In the genomic region with DNA sequence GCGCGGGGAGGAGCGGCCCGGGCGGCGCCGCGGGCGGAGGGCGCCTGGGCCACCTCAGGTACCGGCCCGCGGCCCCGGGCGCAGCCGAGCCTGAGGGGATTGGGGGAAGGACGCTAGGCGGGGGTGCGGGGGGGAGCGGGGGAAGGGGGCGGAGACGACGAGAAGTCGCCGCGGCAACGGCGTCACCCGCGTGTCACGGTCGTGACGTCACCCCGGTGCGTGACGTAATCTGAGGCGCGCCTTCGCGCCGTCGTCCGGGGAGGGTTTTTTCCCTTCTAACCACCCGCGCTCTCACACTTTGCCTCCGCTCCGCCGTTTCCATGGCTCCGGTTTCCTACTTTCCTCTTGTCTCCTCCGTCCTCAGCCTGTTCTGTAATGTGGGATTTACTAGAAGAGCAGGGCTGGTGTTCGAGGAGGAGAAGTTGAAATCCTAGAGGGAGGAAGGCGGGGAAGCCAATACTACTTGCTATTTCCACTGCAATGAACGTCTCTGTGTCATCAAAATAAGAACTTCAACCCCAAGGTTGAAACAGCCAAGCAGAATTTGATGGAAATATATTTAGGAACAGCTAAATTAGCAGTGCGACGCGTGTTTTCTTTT, we compare ENCODE assay signal across 1 cellular context.
A peak's percentile ranks its signal among the peaks of the same experiment; 100 is the strongest.
TF ChIP-seq lines count a peak whose summit lies in the region.

A gene (minus strand): TSS at position 109 of the 601 bp plus-strand sequence. CDS start 226 bp downstream, outside the sequence.

TF ChIP-seq in K562, 482 proteins besides CTCF, POLR2A, EP300 and RAD21 (continued from another document and continues in another):
- TF ChIP-seq, protein P1, sequence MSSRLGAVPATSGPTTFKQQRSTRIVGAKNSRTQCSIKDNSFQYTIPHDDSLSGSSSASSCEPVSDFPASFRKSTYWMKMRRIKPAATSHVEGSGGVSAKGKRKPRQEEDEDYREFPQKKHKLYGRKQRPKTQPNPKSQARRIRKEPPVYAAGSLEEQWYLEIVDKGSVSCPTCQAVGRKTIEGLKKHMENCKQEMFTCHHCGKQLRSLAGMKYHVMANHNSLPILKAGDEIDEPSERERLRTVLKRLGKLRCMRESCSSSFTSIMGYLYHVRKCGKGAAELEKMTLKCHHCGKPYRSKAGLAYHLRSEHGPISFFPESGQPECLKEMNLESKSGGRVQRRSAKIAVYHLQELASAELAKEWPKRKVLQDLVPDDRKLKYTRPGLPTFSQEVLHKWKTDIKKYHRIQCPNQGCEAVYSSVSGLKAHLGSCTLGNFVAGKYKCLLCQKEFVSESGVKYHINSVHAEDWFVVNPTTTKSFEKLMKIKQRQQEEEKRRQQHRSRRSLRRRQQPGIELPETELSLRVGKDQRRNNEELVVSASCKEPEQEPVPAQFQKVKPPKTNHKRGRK (tag; IDR thresholded peaks at IDR 0.05) = no peak
- TF ChIP-seq ZNF551 (CRISPR knock-in tag; IDR thresholded peaks at IDR 0.05) (no peak), NCOA1 (IDR thresholded peaks at IDR 0.05; ENCODE audit: low read depth) (peak; percentile 98), NCOA4 (IDR thresholded peaks at IDR 0.05; ENCODE audit: partially characterized antibody) (no peak), ZBTB7A (IDR thresholded peaks at IDR 0.05; ENCODE audit: borderline replicate concordance, control insufficient read depth, low read depth, low read length) (no peak; the same call in 1 of the 2 replicates), ZBTB17 (CRISPR knock-in tag; IDR thresholded peaks at IDR 0.05) (peak; percentile 41; the same call in 1 of the 2 replicates), ZNF197 (CRISPR knock-in tag; IDR thresholded peaks at IDR 0.05; ENCODE audit: low read depth) (peak; percentile 63; the same call in 1 of the 2 replicates), SP1 (CRISPR knock-in tag; IDR thresholded peaks at IDR 0.05) (peak; percentile 84), DNMT1 (IDR thresholded peaks at IDR 0.05) (peak; percentile 78; the same call in 1 of the 2 replicates), XRCC4 (IDR thresholded peaks at IDR 0.05; ENCODE audit: extremely low read depth, insufficient read depth, insufficient read length) (no peak), FIP1L1 (IDR thresholded peaks at IDR 0.05; ENCODE audit: low read depth, low read length, poor library complexity, severe bottlenecking) (no peak), TSC22D4 (tag; IDR thresholded peaks at IDR 0.05) (no peak), FOSL1 (tag; conservative IDR thresholded peaks at IDR 0.05) (peak; percentile 80), OTX1 (CRISPR knock-in tag; IDR thresholded peaks at IDR 0.05) (peak; percentile 73), ZSCAN32 (CRISPR knock-in tag; IDR thresholded peaks at IDR 0.05) (no peak), GABPB2 (CRISPR knock-in tag; conservative IDR thresholded peaks at IDR 0.05) (no peak; the same call in 1 of the 2 replicates), SREBF2 (CRISPR knock-in tag; IDR thresholded peaks at IDR 0.05) (0 out of 2 replicates have a peak, but pooled peaks have one; percentile 59), ZNF121 (CRISPR knock-in tag; conservative IDR thresholded peaks at IDR 0.05) (no peak), KLF16 (IDR thresholded peaks at IDR 0.05) (no peak), ZNF232 (CRISPR knock-in tag; IDR thresholded peaks at IDR 0.05) (0 out of 2 replicates have a peak, but pooled peaks have one; percentile 42), ZSCAN29 (IDR thresholded peaks at IDR 0.05) (no peak), ZNF830 (CRISPR knock-in tag; IDR thresholded peaks at IDR 0.05) (no peak), SLC30A9 (CRISPR knock-in tag; IDR thresholded peaks at IDR 0.05) (no peak), CBX5 (IDR thresholded peaks at IDR 0.05; ENCODE audit: borderline replicate concordance, low read depth) (peak; percentile 46; the same call in 1 of the 2 replicates), CAMTA2 (CRISPR knock-in tag; conservative IDR thresholded peaks at IDR 0.05) (0 out of 2 replicates have a peak, but pooled peaks have one; percentile 9), CEBPG (CRISPR knock-in tag; IDR thresholded peaks at IDR 0.05) (peak; percentile 78; the same call in 1 of the 2 replicates), CEBPG (tag; conservative IDR thresholded peaks at IDR 0.05 in 1 of 2, IDR thresholded peaks at IDR 0.05 in 1 of 2) (peak; percentile 89 to 91), SPI1 (IDR thresholded peaks at IDR 0.05; ENCODE audit: borderline replicate concordance, low read depth, low read length) (no peak), TBL1XR1 (IDR thresholded peaks at IDR 0.05; ENCODE audit: low read length in 2 of 2) (peak; percentile 23 to 100; a peak in 2 of 4 replicates), ARNT (IDR thresholded peaks at IDR 0.05) (peak; percentile 67 to 76; a peak in 3 of 4 replicates), NUFIP1 (IDR thresholded peaks at IDR 0.05; ENCODE audit: partially characterized antibody) (no peak), NFE2L1 (tag; IDR thresholded peaks at IDR 0.05; ENCODE audit: borderline replicate concordance, low read depth) (no peak), XRCC5 (IDR thresholded peaks at IDR 0.05; ENCODE audit: low read depth, low read length) (no peak)
- TF ChIP-seq, protein P2, sequence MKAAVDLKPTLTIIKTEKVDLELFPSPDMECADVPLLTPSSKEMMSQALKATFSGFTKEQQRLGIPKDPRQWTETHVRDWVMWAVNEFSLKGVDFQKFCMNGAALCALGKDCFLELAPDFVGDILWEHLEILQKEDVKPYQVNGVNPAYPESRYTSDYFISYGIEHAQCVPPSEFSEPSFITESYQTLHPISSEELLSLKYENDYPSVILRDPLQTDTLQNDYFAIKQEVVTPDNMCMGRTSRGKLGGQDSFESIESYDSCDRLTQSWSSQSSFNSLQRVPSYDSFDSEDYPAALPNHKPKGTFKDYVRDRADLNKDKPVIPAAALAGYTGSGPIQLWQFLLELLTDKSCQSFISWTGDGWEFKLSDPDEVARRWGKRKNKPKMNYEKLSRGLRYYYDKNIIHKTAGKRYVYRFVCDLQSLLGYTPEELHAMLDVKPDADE (conservative IDR thresholded peaks at IDR 0.05; ENCODE audit: control insufficient read depth, low read depth, low read length) = peak; percentile 38; the same call in 1 of the 2 replicates
- TF ChIP-seq, protein P3, sequence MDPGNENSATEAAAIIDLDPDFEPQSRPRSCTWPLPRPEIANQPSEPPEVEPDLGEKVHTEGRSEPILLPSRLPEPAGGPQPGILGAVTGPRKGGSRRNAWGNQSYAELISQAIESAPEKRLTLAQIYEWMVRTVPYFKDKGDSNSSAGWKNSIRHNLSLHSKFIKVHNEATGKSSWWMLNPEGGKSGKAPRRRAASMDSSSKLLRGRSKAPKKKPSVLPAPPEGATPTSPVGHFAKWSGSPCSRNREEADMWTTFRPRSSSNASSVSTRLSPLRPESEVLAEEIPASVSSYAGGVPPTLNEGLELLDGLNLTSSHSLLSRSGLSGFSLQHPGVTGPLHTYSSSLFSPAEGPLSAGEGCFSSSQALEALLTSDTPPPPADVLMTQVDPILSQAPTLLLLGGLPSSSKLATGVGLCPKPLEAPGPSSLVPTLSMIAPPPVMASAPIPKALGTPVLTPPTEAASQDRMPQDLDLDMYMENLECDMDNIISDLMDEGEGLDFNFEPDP (CRISPR knock-in tag; IDR thresholded peaks at IDR 0.05) = no peak
- TF ChIP-seq, protein P4, sequence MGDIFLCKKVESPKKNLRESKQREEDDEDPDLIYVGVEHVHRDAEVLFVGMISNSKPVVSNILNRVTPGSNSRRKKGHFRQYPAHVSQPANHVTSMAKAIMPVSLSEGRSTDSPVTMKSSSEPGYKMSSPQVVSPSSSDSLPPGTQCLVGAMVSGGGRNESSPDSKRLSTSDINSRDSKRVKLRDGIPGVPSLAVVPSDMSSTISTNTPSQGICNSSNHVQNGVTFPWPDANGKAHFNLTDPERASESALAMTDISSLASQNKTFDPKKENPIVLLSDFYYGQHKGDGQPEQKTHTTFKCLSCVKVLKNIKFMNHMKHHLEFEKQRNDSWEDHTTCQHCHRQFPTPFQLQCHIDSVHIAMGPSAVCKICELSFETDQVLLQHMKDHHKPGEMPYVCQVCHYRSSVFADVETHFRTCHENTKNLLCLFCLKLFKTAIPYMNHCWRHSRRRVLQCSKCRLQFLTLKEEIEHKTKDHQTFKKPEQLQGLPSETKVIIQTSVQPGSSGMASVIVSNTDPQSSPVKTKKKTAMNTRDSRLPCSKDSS (IDR thresholded peaks at IDR 0.05; ENCODE audit: low read depth, partially characterized antibody) = no peak
- TF ChIP-seq, protein P5, sequence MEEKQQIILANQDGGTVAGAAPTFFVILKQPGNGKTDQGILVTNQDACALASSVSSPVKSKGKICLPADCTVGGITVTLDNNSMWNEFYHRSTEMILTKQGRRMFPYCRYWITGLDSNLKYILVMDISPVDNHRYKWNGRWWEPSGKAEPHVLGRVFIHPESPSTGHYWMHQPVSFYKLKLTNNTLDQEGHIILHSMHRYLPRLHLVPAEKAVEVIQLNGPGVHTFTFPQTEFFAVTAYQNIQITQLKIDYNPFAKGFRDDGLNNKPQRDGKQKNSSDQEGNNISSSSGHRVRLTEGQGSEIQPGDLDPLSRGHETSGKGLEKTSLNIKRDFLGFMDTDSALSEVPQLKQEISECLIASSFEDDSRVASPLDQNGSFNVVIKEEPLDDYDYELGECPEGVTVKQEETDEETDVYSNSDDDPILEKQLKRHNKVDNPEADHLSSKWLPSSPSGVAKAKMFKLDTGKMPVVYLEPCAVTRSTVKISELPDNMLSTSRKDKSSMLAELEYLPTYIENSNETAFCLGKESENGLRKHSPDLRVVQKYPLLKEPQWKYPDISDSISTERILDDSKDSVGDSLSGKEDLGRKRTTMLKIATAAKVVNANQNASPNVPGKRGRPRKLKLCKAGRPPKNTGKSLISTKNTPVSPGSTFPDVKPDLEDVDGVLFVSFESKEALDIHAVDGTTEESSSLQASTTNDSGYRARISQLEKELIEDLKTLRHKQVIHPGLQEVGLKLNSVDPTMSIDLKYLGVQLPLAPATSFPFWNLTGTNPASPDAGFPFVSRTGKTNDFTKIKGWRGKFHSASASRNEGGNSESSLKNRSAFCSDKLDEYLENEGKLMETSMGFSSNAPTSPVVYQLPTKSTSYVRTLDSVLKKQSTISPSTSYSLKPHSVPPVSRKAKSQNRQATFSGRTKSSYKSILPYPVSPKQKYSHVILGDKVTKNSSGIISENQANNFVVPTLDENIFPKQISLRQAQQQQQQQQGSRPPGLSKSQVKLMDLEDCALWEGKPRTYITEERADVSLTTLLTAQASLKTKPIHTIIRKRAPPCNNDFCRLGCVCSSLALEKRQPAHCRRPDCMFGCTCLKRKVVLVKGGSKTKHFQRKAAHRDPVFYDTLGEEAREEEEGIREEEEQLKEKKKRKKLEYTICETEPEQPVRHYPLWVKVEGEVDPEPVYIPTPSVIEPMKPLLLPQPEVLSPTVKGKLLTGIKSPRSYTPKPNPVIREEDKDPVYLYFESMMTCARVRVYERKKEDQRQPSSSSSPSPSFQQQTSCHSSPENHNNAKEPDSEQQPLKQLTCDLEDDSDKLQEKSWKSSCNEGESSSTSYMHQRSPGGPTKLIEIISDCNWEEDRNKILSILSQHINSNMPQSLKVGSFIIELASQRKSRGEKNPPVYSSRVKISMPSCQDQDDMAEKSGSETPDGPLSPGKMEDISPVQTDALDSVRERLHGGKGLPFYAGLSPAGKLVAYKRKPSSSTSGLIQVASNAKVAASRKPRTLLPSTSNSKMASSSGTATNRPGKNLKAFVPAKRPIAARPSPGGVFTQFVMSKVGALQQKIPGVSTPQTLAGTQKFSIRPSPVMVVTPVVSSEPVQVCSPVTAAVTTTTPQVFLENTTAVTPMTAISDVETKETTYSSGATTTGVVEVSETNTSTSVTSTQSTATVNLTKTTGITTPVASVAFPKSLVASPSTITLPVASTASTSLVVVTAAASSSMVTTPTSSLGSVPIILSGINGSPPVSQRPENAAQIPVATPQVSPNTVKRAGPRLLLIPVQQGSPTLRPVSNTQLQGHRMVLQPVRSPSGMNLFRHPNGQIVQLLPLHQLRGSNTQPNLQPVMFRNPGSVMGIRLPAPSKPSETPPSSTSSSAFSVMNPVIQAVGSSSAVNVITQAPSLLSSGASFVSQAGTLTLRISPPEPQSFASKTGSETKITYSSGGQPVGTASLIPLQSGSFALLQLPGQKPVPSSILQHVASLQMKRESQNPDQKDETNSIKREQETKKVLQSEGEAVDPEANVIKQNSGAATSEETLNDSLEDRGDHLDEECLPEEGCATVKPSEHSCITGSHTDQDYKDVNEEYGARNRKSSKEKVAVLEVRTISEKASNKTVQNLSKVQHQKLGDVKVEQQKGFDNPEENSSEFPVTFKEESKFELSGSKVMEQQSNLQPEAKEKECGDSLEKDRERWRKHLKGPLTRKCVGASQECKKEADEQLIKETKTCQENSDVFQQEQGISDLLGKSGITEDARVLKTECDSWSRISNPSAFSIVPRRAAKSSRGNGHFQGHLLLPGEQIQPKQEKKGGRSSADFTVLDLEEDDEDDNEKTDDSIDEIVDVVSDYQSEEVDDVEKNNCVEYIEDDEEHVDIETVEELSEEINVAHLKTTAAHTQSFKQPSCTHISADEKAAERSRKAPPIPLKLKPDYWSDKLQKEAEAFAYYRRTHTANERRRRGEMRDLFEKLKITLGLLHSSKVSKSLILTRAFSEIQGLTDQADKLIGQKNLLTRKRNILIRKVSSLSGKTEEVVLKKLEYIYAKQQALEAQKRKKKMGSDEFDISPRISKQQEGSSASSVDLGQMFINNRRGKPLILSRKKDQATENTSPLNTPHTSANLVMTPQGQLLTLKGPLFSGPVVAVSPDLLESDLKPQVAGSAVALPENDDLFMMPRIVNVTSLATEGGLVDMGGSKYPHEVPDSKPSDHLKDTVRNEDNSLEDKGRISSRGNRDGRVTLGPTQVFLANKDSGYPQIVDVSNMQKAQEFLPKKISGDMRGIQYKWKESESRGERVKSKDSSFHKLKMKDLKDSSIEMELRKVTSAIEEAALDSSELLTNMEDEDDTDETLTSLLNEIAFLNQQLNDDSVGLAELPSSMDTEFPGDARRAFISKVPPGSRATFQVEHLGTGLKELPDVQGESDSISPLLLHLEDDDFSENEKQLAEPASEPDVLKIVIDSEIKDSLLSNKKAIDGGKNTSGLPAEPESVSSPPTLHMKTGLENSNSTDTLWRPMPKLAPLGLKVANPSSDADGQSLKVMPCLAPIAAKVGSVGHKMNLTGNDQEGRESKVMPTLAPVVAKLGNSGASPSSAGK (IDR thresholded peaks at IDR 0.05) = peak; percentile 85
- TF ChIP-seq, protein P6, sequence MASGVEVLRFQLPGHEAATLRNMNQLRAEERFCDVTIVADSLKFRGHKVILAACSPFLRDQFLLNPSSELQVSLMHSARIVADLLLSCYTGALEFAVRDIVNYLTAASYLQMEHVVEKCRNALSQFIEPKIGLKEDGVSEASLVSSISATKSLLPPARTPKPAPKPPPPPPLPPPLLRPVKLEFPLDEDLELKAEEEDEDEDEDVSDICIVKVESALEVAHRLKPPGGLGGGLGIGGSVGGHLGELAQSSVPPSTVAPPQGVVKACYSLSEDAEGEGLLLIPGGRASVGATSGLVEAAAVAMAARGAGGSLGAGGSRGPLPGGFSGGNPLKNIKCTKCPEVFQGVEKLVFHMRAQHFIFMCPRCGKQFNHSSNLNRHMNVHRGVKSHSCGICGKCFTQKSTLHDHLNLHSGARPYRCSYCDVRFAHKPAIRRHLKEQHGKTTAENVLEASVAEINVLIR (CRISPR knock-in tag; IDR thresholded peaks at IDR 0.05) = peak; percentile 99
- TF ChIP-seq, protein P7, sequence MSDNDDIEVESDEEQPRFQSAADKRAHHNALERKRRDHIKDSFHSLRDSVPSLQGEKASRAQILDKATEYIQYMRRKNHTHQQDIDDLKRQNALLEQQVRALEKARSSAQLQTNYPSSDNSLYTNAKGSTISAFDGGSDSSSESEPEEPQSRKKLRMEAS (CRISPR knock-in tag; IDR thresholded peaks at IDR 0.05) = peak; percentile 48; the same call in 1 of the 2 replicates
- TF ChIP-seq, protein P8, sequence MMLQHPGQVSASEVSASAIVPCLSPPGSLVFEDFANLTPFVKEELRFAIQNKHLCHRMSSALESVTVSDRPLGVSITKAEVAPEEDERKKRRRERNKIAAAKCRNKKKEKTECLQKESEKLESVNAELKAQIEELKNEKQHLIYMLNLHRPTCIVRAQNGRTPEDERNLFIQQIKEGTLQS (IDR thresholded peaks at IDR 0.05) = peak; percentile 99
- TF ChIP-seq, protein P8 (CRISPR knock-in tag; conservative IDR thresholded peaks at IDR 0.05) = peak; percentile 67; the same call in 1 of the 2 replicates
